In the genomic region with DNA sequence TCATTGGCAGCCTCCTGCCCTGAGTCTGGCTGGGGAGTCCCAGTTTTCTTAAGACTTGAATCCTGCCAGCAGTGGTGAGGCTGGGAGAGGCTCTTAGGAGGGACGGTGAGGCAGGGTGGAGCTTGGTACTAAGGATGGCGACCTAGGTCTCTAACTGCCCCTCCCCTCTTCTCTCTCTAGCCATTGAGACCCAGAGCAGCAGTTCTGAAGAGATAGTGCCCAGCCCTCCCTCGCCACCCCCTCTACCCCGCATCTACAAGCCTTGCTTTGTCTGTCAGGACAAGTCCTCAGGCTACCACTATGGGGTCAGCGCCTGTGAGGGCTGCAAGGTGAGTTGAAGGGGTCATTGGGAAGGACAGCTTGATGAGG, we compare ENCODE assay signal across 9 cellular contexts. TPM values are rescaled to one million over a fixed set of nuclear protein-coding genes. Genes with fewer than 3 reads are reported as not detected.
DNase-seq lines count a peak whose midpoint lies in the region; ATAC-seq and TF ChIP-seq lines count a peak whose summit lies in the region.
"Had no signal": no experiment of that assay in that cellular context is flagged by ENCODE, and none has a peak within 500 bp of the region (broad histone marks: within the 10 kb centered on the region; RNA-seq: fewer than 3 reads in every experiment).

No MANE protein-coding gene starts in this region.

- in situ Hi-C loops in GM13977 (cut with MboI; ENCODE audit: low pct_unique_long_range_greater_than_20kb, low sequenced_read_pairs, unreplicated experiment) = no loop called here

- H3K4me2 ChIP-seq in PC-3 (ENCODE audit: low read length) = no peak overlapping the region

- no peak for ATAC-seq in CD4-positive, CD25-positive, alpha-beta regulatory T cell (ENCODE audit: low read depth in 2 of 2)
- ATAC-seq in PC-3 = no peak

- peaks cover 3% of the 10 kb centered on the region; the same call in 1 of the 2 replicates for H3K79me2 ChIP-seq in PC-3 (ENCODE audit: low read length)

- no peak overlapping the region for H2AFZ ChIP-seq in PC-3 (ENCODE audit: low read length)
- H2AFZ ChIP-seq: GM23248 had no signal

- peaks cover 14% of the 10 kb centered on the region for H3K36me3 Mint-ChIP-seq in CD4-positive, CD25-positive, alpha-beta regulatory T cell

- TF ChIP-seq POLR2A in esophagus squamous epithelium (IDR thresholded peaks at IDR 0.05) = no peak

- WGBS in esophagus squamous epithelium, 2 donors = 20 to 48% methylated on average over 1 to 2 of the region's 5 CpGs

- no TSS peak for BruUV-seq in PC-3 (replicated peaks; lab: Mats Ljungman, UMichigan)

- DNase-seq in CD4-positive, CD25-positive, alpha-beta regulatory T cell = no peak
- no peak for DNase-seq in RWPE1 (ENCODE audit: low spot score)
- DNase-seq in esophagus squamous epithelium (lab: John Stamatoyannopoulos, UW) = no peak
- no peak for DNase-seq in GM13977 (ENCODE audit: low spot score)
- DNase-seq in DMS 273 treated with DMSO at 0.1 percent for 48 hours (lab: John Stamatoyannopoulos, UW) = no peak
- DNase-seq in PC-3 = no peak
- no peak for DNase-seq in SW 1271 (lab: John Stamatoyannopoulos, UW)

- no peaks in the 10 kb centered on the region for H4K20me1 ChIP-seq in PC-3 (ENCODE audit: low read length)

- H3K9me3 Mint-ChIP-seq in CD4-positive, CD25-positive, alpha-beta regulatory T cell = no peaks in the 10 kb centered on the region

- no peaks in the 10 kb centered on the region for H3K27me3 Mint-ChIP-seq in CD4-positive, CD25-positive, alpha-beta regulatory T cell

- intact Hi-C loops in esophagus squamous epithelium (cut with DNase I) (no loop called here), PC-3 (cut with micrococcal nuclease) (no loop called here)

- H3K4me1 Mint-ChIP-seq in CD4-positive, CD25-positive, alpha-beta regulatory T cell = peaks cover 0 to 77% (median 40%) of the 10 kb centered on the region in 4 donors

- H3K4me1 ChIP-seq in CD4-positive, CD25-positive, alpha-beta regulatory T cell (ENCODE audit: control insufficient read depth, insufficient read depth, low read length, poor library complexity, severe bottlenecking) = peaks cover 57% of the 10 kb centered on the region
- H3K4me1 ChIP-seq in esophagus squamous epithelium (peaks cover 71 to 100% (median 76%) of the 10 kb centered on the region in 3 donors), neutrophil (ENCODE audit: control insufficient read depth in 1 of 2, insufficient read depth in 1 of 2, low read depth in 1 of 2, low read length in 1 of 2) (peaks cover 77 to 87% of the 10 kb centered on the region in 2 experiments), PC-3 (ENCODE audit: insufficient read depth, low read length) (no peaks in the 10 kb centered on the region; the same call in 1 of the 2 replicates)

- peak overlapping the region; percentile 65 for H3K27ac ChIP-seq in CD4-positive, CD25-positive, alpha-beta regulatory T cell (ENCODE audit: insufficient read depth, low read length, poor library complexity, severe bottlenecking)
- H3K27ac ChIP-seq in RWPE1 (peak overlapping the region; percentile 96), esophagus squamous epithelium (peak overlapping the region; percentile 24 to 98 (median 94)), neutrophil (peak overlapping the region; percentile 23), PC-3 (ENCODE audit: low read length) (no peak overlapping the region)
- H3K27ac ChIP-seq: GM23248 had no signal

- TF ChIP-seq CTCF in RWPE1 (conservative IDR thresholded peaks at IDR 0.05; ENCODE audit: low read depth) = no peak
- no peak for TF ChIP-seq CTCF in esophagus squamous epithelium (IDR thresholded peaks at IDR 0.05)
- TF ChIP-seq CTCF in neutrophil (IDR thresholded peaks at IDR 0.05) = no peak
- TF ChIP-seq CTCF in GM13977 (IDR thresholded peaks at IDR 0.05; ENCODE audit: extremely low read depth, insufficient read depth, missing control alignments) = no peak
- no peak for TF ChIP-seq CTCF in PC-3 (conservative IDR thresholded peaks at IDR 0.05; ENCODE audit: low read depth, low read length)

- no peaks in the 10 kb centered on the region for H3K27me3 ChIP-seq in CD4-positive, CD25-positive, alpha-beta regulatory T cell (ENCODE audit: control insufficient read depth, insufficient read depth, low read length)
- H3K27me3 ChIP-seq in esophagus squamous epithelium (no peaks in the 10 kb centered on the region), neutrophil (no peaks in the 10 kb centered on the region), PC-3 (ENCODE audit: low read length) (no peaks in the 10 kb centered on the region)

- H3K4me3 Mint-ChIP-seq in CD4-positive, CD25-positive, alpha-beta regulatory T cell = peak overlapping the region; percentile 65 to 87 (median 82)

- H3F3A ChIP-seq in PC-3 (ENCODE audit: low read length, unreplicated experiment) = no peaks in the 10 kb centered on the region

- POLR2A ChIA-PET in RWPE1 (lab: Yijun Ruan, JAX; ENCODE audit: low non-redundant PET) (no interaction called here), PC-3 (lab: Charles Lee; ENCODE audit: unreplicated experiment) (no interaction called here)

- H3K27ac Mint-ChIP-seq in CD4-positive, CD25-positive, alpha-beta regulatory T cell = peak overlapping the region; percentile 77 to 91 (median 87)

- H3K9me2 ChIP-seq in PC-3 (replicated peaks; ENCODE audit: low read length) = no peaks in the 10 kb centered on the region

- CTCF ChIA-PET in RWPE1 (lab: Yijun Ruan, JAX) (interaction anchor here (0.6 kb wide), 1 partner anchor 51 kb away, joined by 3 read pairs; no protein-coding TSS in a partner anchor), PC-3 (lab: Charles Lee) (no interaction called here)

- H3K9me3 ChIP-seq in CD4-positive, CD25-positive, alpha-beta regulatory T cell (ENCODE audit: control insufficient read depth in 2 of 2, low read length in 2 of 2) = no peaks in the 10 kb centered on the region
- H3K9me3 ChIP-seq in esophagus squamous epithelium (no peaks in the 10 kb centered on the region), neutrophil (no peaks in the 10 kb centered on the region), PC-3 (ENCODE audit: low read length) (no peaks in the 10 kb centered on the region)

- peak overlapping the region; percentile 26 for H3K4me3 ChIP-seq in CD4-positive, CD25-positive, alpha-beta regulatory T cell (ENCODE audit: low read depth, low read length)
- H3K4me3 ChIP-seq in esophagus squamous epithelium = peak overlapping the region in 2 of 4 donors; percentile 5 to 26
- peak overlapping the region in 1 of 2 experiments; percentile 96 for H3K4me3 ChIP-seq in neutrophil (ENCODE audit: low read depth in 1 of 2, low read length in 1 of 2)
- no peak overlapping the region for H3K4me3 ChIP-seq in PC-3 (ENCODE audit: low read length)
- H3K4me3 ChIP-seq: GM23248 had no signal

- H3K9ac ChIP-seq in PC-3 (ENCODE audit: low read length) = no peak overlapping the region
- H3K9ac ChIP-seq: GM23248 had no signal

- peaks cover 35% of the 10 kb centered on the region for H3K36me3 ChIP-seq in CD4-positive, CD25-positive, alpha-beta regulatory T cell (ENCODE audit: control insufficient read depth, insufficient read depth, low read length)
- H3K36me3 ChIP-seq in esophagus squamous epithelium (peaks cover 0 to 26% (median 11%) of the 10 kb centered on the region in 3 donors), neutrophil (peaks cover 94% of the 10 kb centered on the region), PC-3 (ENCODE audit: low read depth, low read length) (0 out of 2 replicates have a peak, but pooled peaks cover 2% of the 10 kb centered on the region)

RNA-seq across cellular contexts. Expression of gene GJD3, which starts 16.4 kb away (rescaled TPM):
- total RNA-seq in CD4-positive, CD25-positive, alpha-beta regulatory T cell = not detected
- not detected for polyA plus RNA-seq in CD4-positive, CD25-positive, alpha-beta regulatory T cell
- 1 to 10 TPM in 1 of 4 donors, under 1 TPM in 2, not detected in 1; 0.38 to 1.7 (median 0.47) TPM for total RNA-seq in esophagus squamous epithelium
- total RNA-seq in PC-3 (2014; rRNA removed) = not detected in 2 replicates

RNA-seq across cellular contexts. Expression of gene RARA, which starts 39.1 kb away (rescaled TPM):
- total RNA-seq in CD4-positive, CD25-positive, alpha-beta regulatory T cell = 126 TPM
- 10 to 100 TPM in 3 of 4 donors, 1 to 10 TPM in 1; 7.3 to 14.5 (median 12.6) TPM for polyA plus RNA-seq in CD4-positive, CD25-positive, alpha-beta regulatory T cell
- total RNA-seq in esophagus squamous epithelium (10 to 100 TPM in 2 of 4 donors, 1 to 10 TPM in 2; 6.7 to 14.2 (median 10.8) TPM), PC-3 (2014; rRNA removed) (19.6 and 23.8 TPM in 2 replicates)
